ENCODE assay signal across 11 cellular contexts in genomic region chr10:61271127-61271780, GRCh38.
DNase-seq lines count a peak whose midpoint lies in the region; ATAC-seq and TF ChIP-seq lines count a peak whose summit lies in the region.
"Had no signal": no experiment of that assay in that cellular context is flagged by ENCODE, and none has a peak within 500 bp of the region (broad histone marks: within the 10 kb centered on the region; RNA-seq: fewer than 3 reads in every experiment).

No MANE protein-coding gene starts in this region.

- no peak overlapping the region for H4K8ac ChIP-seq in mesendoderm (ENCODE audit: low read depth, low read length)

- TF ChIP-seq CTCF in AG09309 (IDR thresholded peaks at IDR 0.05; ENCODE audit: control insufficient read depth, insufficient read depth, low read depth, low read length, missing control alignments) (peak; percentile 45), cardiac fibroblast (IDR thresholded peaks at IDR 0.05; ENCODE audit: low read depth, low read length) (peak; percentile 33)

- DNase-seq in AG09309 (ENCODE audit: low read depth) (peak; percentile 71), HT-29 (ENCODE audit: low spot score) (peak; percentile 68), cardiac fibroblast (ENCODE audit: low read depth in 2 of 2) (peak; percentile 63 to 90), mesendoderm (peak; percentile 64), GF-D8 (lab: John Stamatoyannopoulos, UW) (no peak), cerebellum (ENCODE audit: low spot score) (no peak)
- DNase-seq: activated CD4-positive, alpha-beta T cell treated with anti-CD3 and anti-CD28 coated beads for 48 hours; COR-L47; MV-4-11 had no signal

- H2AK5ac ChIP-seq in mesendoderm (ENCODE audit: low read length), result no peak overlapping the region

- H3K36me3 ChIP-seq in mesendoderm (ENCODE audit: control insufficient read depth, insufficient read depth, low read length), result no peaks in the 10 kb centered on the region

- H3K4me1 ChIP-seq in mesendoderm (ENCODE audit: control insufficient read depth, low read depth, low read length), result no peaks in the 10 kb centered on the region

- no peak overlapping the region for H3K4me3 ChIP-seq in AG09309 (ENCODE audit: control insufficient read depth, low read depth, low read length)
- H3K4me3 ChIP-seq in cardiac fibroblast (replicated peaks in 1 of 2; ENCODE audit: low read depth in 2 of 2, low read length in 2 of 2), result no peak overlapping the region
- H3K4me3 ChIP-seq in mesendoderm (ENCODE audit: low read length), result no peak overlapping the region

- no peak overlapping the region for H3K56ac ChIP-seq in mesendoderm (ENCODE audit: low read length)

- H3K79me1 ChIP-seq in mesendoderm (ENCODE audit: low read length), result no peaks in the 10 kb centered on the region

- no peak overlapping the region for H2BK120ac ChIP-seq in mesendoderm (ENCODE audit: low read depth, low read length)

- WGBS in mesendoderm (ENCODE audit: extremely low coverage, insufficient coverage, low lambda C conversion rate), result no CpG with 5 or more reads among the region's 3 CpGs

- no peak overlapping the region for H3K18ac ChIP-seq in mesendoderm (ENCODE audit: low read length)

- H3K27ac ChIP-seq in mesendoderm (ENCODE audit: low read depth, low read length), result no peak overlapping the region

- H3K27me3 ChIP-seq in mesendoderm (ENCODE audit: insufficient read depth, low read length, poor library complexity), result no peaks in the 10 kb centered on the region

- H2BK5ac ChIP-seq in mesendoderm (ENCODE audit: low read length), result no peak overlapping the region

- H4K5ac ChIP-seq in mesendoderm (ENCODE audit: low read length), result no peak overlapping the region

- H3K9ac ChIP-seq in mesendoderm (ENCODE audit: low read length), result no peak overlapping the region

- no peak overlapping the region for H3K4me2 ChIP-seq in mesendoderm (ENCODE audit: low read length)

- ATAC-seq in HG03520 (IDR thresholded peaks at IDR 0.05; ENCODE audit: unreplicated experiment) (no peak), HG03097 (IDR thresholded peaks at IDR 0.05; ENCODE audit: low FRiP score, unreplicated experiment) (no peak)

- no peak overlapping the region for H3K4ac ChIP-seq in mesendoderm (ENCODE audit: low read depth, low read length)

- no peaks in the 10 kb centered on the region for H3K79me2 ChIP-seq in mesendoderm (ENCODE audit: control insufficient read depth, insufficient read depth, low read length)

- no peak overlapping the region for H2BK15ac ChIP-seq in mesendoderm (replicated peaks; ENCODE audit: low read depth)

- H3K23ac ChIP-seq in mesendoderm (ENCODE audit: low read length), result no peak overlapping the region

Comparison
In these comparisons a context has a peak if more than half of its experiments do, and no peak if none do; other contexts are left out.
1. DNase-seq: peak in AG09309 (single experiment), HT-29 (single experiment), cardiac fibroblast (2 of 2) and mesendoderm (single experiment); none in GF-D8 (single experiment) and cerebellum (single experiment).